ENCODE assay signal across 26 cellular contexts in the genomic region with DNA sequence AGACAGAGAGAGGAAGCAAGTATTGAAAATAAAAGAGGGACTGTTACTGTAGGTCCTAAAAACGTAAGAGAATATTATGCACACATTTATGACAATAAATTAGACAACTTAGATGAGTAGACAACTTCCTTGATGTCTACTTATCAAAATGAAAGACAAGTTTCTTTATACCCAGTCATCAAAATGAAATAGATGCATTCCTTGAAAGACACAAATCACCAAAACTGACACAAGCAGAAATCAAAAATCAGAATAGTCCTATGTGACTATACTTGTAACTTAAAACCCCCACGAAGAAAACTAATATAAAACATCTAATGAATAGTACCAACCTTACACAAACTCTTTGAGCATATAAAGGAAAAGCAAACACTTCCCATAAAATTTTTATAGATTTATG. TPM values are rescaled to one million over a fixed set of nuclear protein-coding genes. Genes with fewer than 3 reads are reported as not detected.
DNase-seq lines count a peak whose midpoint lies in the region; ATAC-seq and TF ChIP-seq lines count a peak whose summit lies in the region.
"Had no signal": no experiment of that assay in that cellular context is flagged by ENCODE, and none has a peak within 500 bp of the region (broad histone marks: within the 10 kb centered on the region; RNA-seq: fewer than 3 reads in every experiment).

No MANE protein-coding gene starts in this region.

- no peaks in the 10 kb centered on the region for H3K9me3 ChIP-seq in mammary epithelial cell (replicated peaks; ENCODE audit: insufficient read depth, low read length)
- 0 out of 2 replicates have a peak, but pooled peaks cover 4% of the 10 kb centered on the region for H3K9me3 ChIP-seq in Karpas-422 (ENCODE audit: low read length)
- H3K9me3 ChIP-seq in osteoblast (ENCODE audit: low read depth, low read length): no peaks in the 10 kb centered on the region

- peaks cover 100% of the 10 kb centered on the region for H3K79me2 ChIP-seq in mammary epithelial cell (ENCODE audit: insufficient read depth, low read length)
- peaks cover 99% of the 10 kb centered on the region for H3K79me2 ChIP-seq in Karpas-422 (ENCODE audit: low read length)
- H3K79me2 ChIP-seq in osteoblast (ENCODE audit: insufficient read depth, low read length): peaks cover 99% of the 10 kb centered on the region

- no peak overlapping the region for H3K4me2 ChIP-seq in mammary epithelial cell (ENCODE audit: insufficient read depth, low read depth, low read length)
- peak overlapping the region; percentile 40 for H3K4me2 ChIP-seq in Karpas-422 (ENCODE audit: low read depth, low read length, poor library complexity, severe bottlenecking)
- peak overlapping the region; percentile 9 for H3K4me2 ChIP-seq in osteoblast (ENCODE audit: insufficient read depth, low read length)
- H3K4me2 ChIP-seq: A549, SK-N-SH had no signal

- H3K4me1 Mint-ChIP-seq in MCF 10A (ENCODE audit: insufficient read depth, unreplicated experiment) (peaks cover 44% of the 10 kb centered on the region), glutamatergic neuron (ENCODE audit: low read depth, unreplicated experiment) (peaks cover 35% of the 10 kb centered on the region)
- peaks cover 33% of the 10 kb centered on the region for H3K4me1 Mint-ChIP-seq in activated T-helper 17 cell treated with anti-CD3 and anti-CD28 coated beads, Interleukin-2, amount 50 U/mL, for 72 hours

- intact Hi-C loops in MCF 10A (cut with micrococcal nuclease): no loop called here
- intact Hi-C loops in mammary epithelial cell (cut with micrococcal nuclease): no loop called here

- peak; percentile 43 for ATAC-seq in activated T-helper 17 cell treated with anti-CD3 and anti-CD28 coated beads, Interleukin-2, amount 50 U/mL, for 72 hours (replicated peaks)
- no peak for ATAC-seq in GM21825 (IDR thresholded peaks at IDR 0.05; ENCODE audit: unreplicated experiment)
- ATAC-seq: A549 had no signal

- H3K9me3 Mint-ChIP-seq in MCF 10A (ENCODE audit: unreplicated experiment): no peaks in the 10 kb centered on the region
- H3K9me3 Mint-ChIP-seq in activated T-helper 17 cell treated with anti-CD3 and anti-CD28 coated beads, Interleukin-2, amount 50 U/mL, for 72 hours: no peaks in the 10 kb centered on the region
- peaks cover 12% of the 10 kb centered on the region for H3K9me3 Mint-ChIP-seq in glutamatergic neuron (ENCODE audit: unreplicated experiment)

- H3K4me3 Mint-ChIP-seq in MCF 10A (ENCODE audit: unreplicated experiment) (no peak overlapping the region), glutamatergic neuron (ENCODE audit: unreplicated experiment) (no peak overlapping the region)
- H3K4me3 Mint-ChIP-seq in activated T-helper 17 cell treated with anti-CD3 and anti-CD28 coated beads, Interleukin-2, amount 50 U/mL, for 72 hours: peak overlapping the region; percentile 5
- H3K4me3 Mint-ChIP-seq: CD4-positive, alpha-beta T cell had no signal

- H3K4me1 ChIP-seq in mammary epithelial cell (ENCODE audit: insufficient read depth, low read length) (peaks cover 3% of the 10 kb centered on the region), Karpas-422 (ENCODE audit: low read length) (peaks cover 62% of the 10 kb centered on the region), osteoblast (ENCODE audit: insufficient read depth, low read length) (peaks cover 24% of the 10 kb centered on the region)

- H4K20me1 ChIP-seq in mammary epithelial cell (ENCODE audit: insufficient read depth, low read length) (peaks cover 63% of the 10 kb centered on the region), Karpas-422 (ENCODE audit: insufficient read depth, low read depth, low read length) (no peaks in the 10 kb centered on the region; the same call in 1 of the 2 replicates), osteoblast (ENCODE audit: insufficient read depth, low read length) (peaks cover 96% of the 10 kb centered on the region)

- H3K9ac ChIP-seq in mammary epithelial cell (ENCODE audit: insufficient read depth, low read length) (no peak overlapping the region), Karpas-422 (ENCODE audit: low read length) (no peak overlapping the region; the same call in 1 of the 2 replicates)
- H3K9ac ChIP-seq: BLaER1 treated with 17β-estradiol and CSF1 and Interleukin-3, amounts not matched to agents 10 nM and 100 nM; SK-N-SH had no signal

- H3K27me3 ChIP-seq in mammary epithelial cell (ENCODE audit: insufficient read depth, low read length) (no peaks in the 10 kb centered on the region), Karpas-422 (ENCODE audit: low read length) (no peaks in the 10 kb centered on the region), osteoblast (ENCODE audit: insufficient read depth, low read length) (no peaks in the 10 kb centered on the region)
- H3K27me3 ChIP-seq: BLaER1 treated with 17β-estradiol and CSF1 and Interleukin-3, amounts not matched to agents 10 nM and 100 nM had no signal

- POLR2A ChIA-PET in MCF 10A (lab: Yijun Ruan, JAX): interaction anchor here (0.6 to 2.2 kb wide), 5 partner anchors 10 to 78 kb away, joined by 3 to 12 read pairs (median 7); no protein-coding TSS in a partner anchor

- CTCF ChIA-PET in MCF 10A (lab: Yijun Ruan, JAX): interaction anchor here (1.1 kb wide), 1 partner anchor 13 kb away, joined by 7 read pairs; no protein-coding TSS in a partner anchor
- CTCF ChIA-PET in mammary epithelial cell (lab: Charles Lee; ENCODE audit: low non-redundant PET): no interaction called here

- H3K36me3 ChIP-seq in mammary epithelial cell (ENCODE audit: insufficient read depth, low read length) (peaks cover 4% of the 10 kb centered on the region), Karpas-422 (ENCODE audit: insufficient read depth, low read length) (peaks cover 21% of the 10 kb centered on the region), osteoblast (ENCODE audit: insufficient read depth, low read length) (no peaks in the 10 kb centered on the region)

- H3K4me3 ChIP-seq in mammary epithelial cell (replicated peaks in 1 of 3; ENCODE audit: insufficient read depth in 1 of 3, low read depth in 2 of 3, low read length in 3 of 3): no peak overlapping the region
- H3K4me3 ChIP-seq in Karpas-422 (ENCODE audit: low read length): no peak overlapping the region
- H3K4me3 ChIP-seq in osteoblast (ENCODE audit: insufficient read depth, low read length): no peak overlapping the region
- H3K4me3 ChIP-seq: A549; BLaER1 treated with 17β-estradiol and CSF1 and Interleukin-3, amounts not matched to agents 10 nM and 100 nM had no signal

- TF ChIP-seq CTCF in MCF 10A (IDR thresholded peaks at IDR 0.05; ENCODE audit: unreplicated experiment): no peak
- no peak for TF ChIP-seq CTCF in mammary epithelial cell (conservative IDR thresholded peaks at IDR 0.05 in 1 of 2, IDR thresholded peaks at IDR 0.05 in 1 of 2; ENCODE audit: extremely low read depth in 1 of 2, insufficient read depth in 1 of 2, low read depth in 1 of 2, low read length in 2 of 2)
- no peak for TF ChIP-seq CTCF in osteoblast (IDR thresholded peaks at IDR 0.05; ENCODE audit: extremely low read depth, low read depth, low read length)
- no peak for TF ChIP-seq CTCF in glutamatergic neuron (IDR thresholded peaks at IDR 0.05; ENCODE audit: partially characterized antibody, unreplicated experiment)

- no peaks in the 10 kb centered on the region for H3K27me3 Mint-ChIP-seq in MCF 10A (ENCODE audit: insufficient read depth, unreplicated experiment)
- H3K27me3 Mint-ChIP-seq in activated T-helper 17 cell treated with anti-CD3 and anti-CD28 coated beads, Interleukin-2, amount 50 U/mL, for 72 hours: no peaks in the 10 kb centered on the region
- no peaks in the 10 kb centered on the region for H3K27me3 Mint-ChIP-seq in glutamatergic neuron (ENCODE audit: unreplicated experiment)
- H3K27me3 Mint-ChIP-seq: CD4-positive, alpha-beta T cell had no signal

- peak overlapping the region; percentile 14 for H3K27ac Mint-ChIP-seq in MCF 10A (ENCODE audit: low read depth, unreplicated experiment)
- peak overlapping the region; percentile 27 for H3K27ac Mint-ChIP-seq in activated T-helper 17 cell treated with anti-CD3 and anti-CD28 coated beads, Interleukin-2, amount 50 U/mL, for 72 hours
- no peak overlapping the region for H3K27ac Mint-ChIP-seq in glutamatergic neuron (ENCODE audit: unreplicated experiment)
- H3K27ac Mint-ChIP-seq: CD4-positive, alpha-beta T cell had no signal

- in situ Hi-C loops in mammary epithelial cell (cut with MboI; ENCODE audit: low sequenced_read_pairs in 2 of 2): no loop called here

- DNase-seq in MCF 10A (ENCODE audit: unreplicated experiment) (no peak), mammary epithelial cell (no peak), Karpas-422 (no peak), osteoblast (ENCODE audit: insufficient read length, low spot score, missing footprints) (no peak), glutamatergic neuron (no peak)
- DNase-seq in stimulated activated naive CD4-positive, alpha-beta T cell (lab: John Stamatoyannopoulos, UW): no peak
- DNase-seq: AML-193; CD4-positive, alpha-beta T cell; DMS53; HCEC 1CT; Kasumi-1; MV-4-11; NCI-H1105; NCI-H1436 treated with DMSO at 0.1 percent for 48 hours; NCI-H187 treated with DMSO at 0.1 percent for 48 hours; NCI-H2171 treated with DMSO at 0.1 percent for 48 hours; NCI-H446; NCI-H524 treated with DMSO at 0.1 percent for 48 hours; NCI-H82; SK-N-SH; SW 1271 had no signal

- dilution Hi-C loops in mammary epithelial cell (cut with HindIII; ENCODE audit: low sequenced_read_pairs): no loop called here

- H3K9me2 ChIP-seq in Karpas-422 (replicated peaks; ENCODE audit: insufficient read depth, low read length): no peaks in the 10 kb centered on the region
- H3K9me2 ChIP-seq: SK-N-SH had no signal

- WGBS in mammary epithelial cell (ENCODE audit: low coverage, missing lambda C conversion rate): 95% methylated on average over 2 of the region's 2 CpGs

- H2AFZ ChIP-seq in mammary epithelial cell (ENCODE audit: low read depth, low read length): no peak overlapping the region
- no peak overlapping the region for H2AFZ ChIP-seq in Karpas-422 (ENCODE audit: low read length)
- H2AFZ ChIP-seq in osteoblast (ENCODE audit: low read length): no peak overlapping the region

- no peak overlapping the region for H3K27ac ChIP-seq in mammary epithelial cell (ENCODE audit: insufficient read depth, low read depth, low read length)
- H3K27ac ChIP-seq in Karpas-422 (ENCODE audit: low read length): peak overlapping the region; percentile 12; the same call in 1 of the 2 replicates
- H3K27ac ChIP-seq in osteoblast (ENCODE audit: low read depth, low read length): no peak overlapping the region
- H3K27ac ChIP-seq: A549; BLaER1 treated with 17β-estradiol and CSF1 and Interleukin-3, amounts not matched to agents 10 nM and 100 nM; HL-60 had no signal

- BruUV-seq in MCF 10A (replicated peaks; lab: Mats Ljungman, UMichigan): no TSS peak
- no TSS peak for BruUV-seq in mammary epithelial cell (replicated peaks; lab: Mats Ljungman, UMichigan)

- H3K36me3 Mint-ChIP-seq in MCF 10A (ENCODE audit: insufficient read depth, unreplicated experiment) (no peaks in the 10 kb centered on the region), glutamatergic neuron (ENCODE audit: unreplicated experiment) (no peaks in the 10 kb centered on the region)
- no peaks in the 10 kb centered on the region for H3K36me3 Mint-ChIP-seq in activated T-helper 17 cell treated with anti-CD3 and anti-CD28 coated beads, Interleukin-2, amount 50 U/mL, for 72 hours (ENCODE audit: low read depth)

RNA-seq across cellular contexts. Expression of gene RTN4, which starts 14.5 kb away (rescaled TPM):
- 389 and 391 TPM in 2 replicates for total RNA-seq in MCF 10A (2022)
- 100 to 1,000 TPM; 222 to 401 TPM for total RNA-seq in mammary epithelial cell
- 278 TPM for polyA plus RNA-seq in mammary epithelial cell
- polyA minus RNA-seq in mammary epithelial cell: 718 TPM
- 72.3 and 109 TPM in 2 replicates for total RNA-seq in Karpas-422 (2014; rRNA removed; shearing (Covaris generic); ENCODE audit: low replicate concordance)
- total RNA-seq in activated T-helper 17 cell treated with anti-CD3 and anti-CD28 coated beads, Interleukin-2, amount 50 U/mL, for 72 hours: 100 to 1,000 TPM in 1 of 2 donors, 10 to 100 TPM in 1; 74.9 to 131 TPM
- total RNA-seq in osteoblast: 316 and 355 TPM in 2 replicates
- total RNA-seq in glutamatergic neuron (ENCODE audit: unreplicated experiment): 772 TPM
